ENCODE assay signal across 8 cellular contexts in genomic region chr13:26050568-26051230, GRCh38. TPM values are rescaled to one million over a fixed set of nuclear protein-coding genes. Genes with fewer than 3 reads are reported as not detected.
DNase-seq lines count a peak whose midpoint lies in the region; ATAC-seq, FAIRE-seq and TF ChIP-seq lines count a peak whose summit lies in the region.

No MANE protein-coding gene starts in this region.

- peak overlapping the region; percentile 90 for H3K27ac Mint-ChIP-seq in glutamatergic neuron (ENCODE audit: unreplicated experiment)

- DNase-seq in NCI-H1417 (lab: John Stamatoyannopoulos, UW), result peak; percentile 9 to 81 (median 70)
- DNase-seq in NCI-H1417 treated with DMSO at 0.1 percent for 48 hours (lab: John Stamatoyannopoulos, UW), result no peak
- peak; percentile 65 for DNase-seq in SK-N-DZ (ENCODE audit: low spot score)
- peak; percentile 89 for DNase-seq in glutamatergic neuron
- peak; percentile 20 to 27 for DNase-seq in gastrocnemius medialis
- no peak for DNase-seq in GM12892 (ENCODE audit: insufficient read length)
- DNase-seq in NCI-H446 (lab: John Stamatoyannopoulos, UW), result no peak

- intact Hi-C loops in gastrocnemius medialis (cut with DNase I; ENCODE audit: low total_unique reads), result loop anchor here (2.0 to 5.0 kb wide), 3 partner anchors 28 to 178 kb away; no protein-coding TSS in a partner anchor

- H3K4me3 ChIP-seq in gastrocnemius medialis, result peak overlapping the region; percentile 54 to 64 (median 59)

- H3K27me3 ChIP-seq in gastrocnemius medialis, result peaks cover 0 to 9% (median 4%) of the 10 kb centered on the region in 3 donors

- ATAC-seq in gastrocnemius medialis (peak; percentile 40 to 57), GM18520 (IDR thresholded peaks at IDR 0.05; ENCODE audit: unreplicated experiment) (no peak)

- H3K9me3 Mint-ChIP-seq in glutamatergic neuron (ENCODE audit: unreplicated experiment), result peaks cover 11% of the 10 kb centered on the region

- H3K4me3 Mint-ChIP-seq in glutamatergic neuron (ENCODE audit: unreplicated experiment), result peak overlapping the region; percentile 97

- peaks cover 28% of the 10 kb centered on the region for H3K4me1 Mint-ChIP-seq in glutamatergic neuron (ENCODE audit: low read depth, unreplicated experiment)

- peaks cover 11% of the 10 kb centered on the region in 2 donors for H3K4me1 ChIP-seq in gastrocnemius medialis

- H3K27me3 Mint-ChIP-seq in glutamatergic neuron (ENCODE audit: unreplicated experiment), result peaks cover 11% of the 10 kb centered on the region

- no peak for TF ChIP-seq POLR2A in gastrocnemius medialis (IDR thresholded peaks at IDR 0.05)
- no peak for TF ChIP-seq POLR2A in GM12892 (IDR thresholded peaks at IDR 0.05; ENCODE audit: low read depth, low read length)

- FAIRE-seq in GM12892 (lab: Jason Lieb, UNC), result no peak

- TF ChIP-seq CTCF in glutamatergic neuron (IDR thresholded peaks at IDR 0.05; ENCODE audit: partially characterized antibody, unreplicated experiment) (peak; percentile 10), gastrocnemius medialis (IDR thresholded peaks at IDR 0.05 in 4 of 5, conservative IDR thresholded peaks at IDR 0.05 in 1 of 5) (peak in 2 of 5 experiments; percentile 14 to 27)

- in situ Hi-C loops in gastrocnemius medialis (cut with MboI; ENCODE audit: low sequenced_read_pairs in 4 of 4), result no loop called here

- no peaks in the 10 kb centered on the region for H3K9me3 ChIP-seq in gastrocnemius medialis

- H3K27ac ChIP-seq in gastrocnemius medialis, result peak overlapping the region; percentile 59 to 76 (median 72)

- no peaks in the 10 kb centered on the region for H3K36me3 ChIP-seq in gastrocnemius medialis

- H3K36me3 Mint-ChIP-seq in glutamatergic neuron (ENCODE audit: unreplicated experiment), result no peaks in the 10 kb centered on the region

RNA-seq across cellular contexts. Expression of gene SHISA2, which starts 1.1 kb away (rescaled TPM):
- polyA plus RNA-seq in SK-N-DZ (2014; cell fraction: cytosol; rRNA removed), result 6.9 and 11.4 TPM in 2 replicates
- 4.1 and 6.1 TPM in 2 replicates for polyA plus RNA-seq in SK-N-DZ (2014; cell fraction: nucleus; rRNA removed)
- total RNA-seq in glutamatergic neuron (ENCODE audit: unreplicated experiment) (34.1 TPM), gastrocnemius medialis (10 to 100 TPM in 1 of 4 donors, 1 to 10 TPM in 3; 2.8 to 19.3 (median 3.2) TPM)
- not detected for polyA plus RNA-seq in GM12892 (2012; ENCODE audit: missing spikeins)

Comparison
In these comparisons a context has a peak if more than half of its experiments do, and no peak if none do; other contexts are left out.
1. DNase-seq: peak in NCI-H1417 (3 of 3), SK-N-DZ (single experiment), glutamatergic neuron (single experiment) and gastrocnemius medialis (2 of 2); none in NCI-H1417 treated with DMSO at 0.1 percent for 48 hours (single experiment), GM12892 (single experiment) and NCI-H446 (0 of 2).